1 cellular context compared by ENCODE assay signal in genomic region chr10:11901454-11902431, GRCh38.
A peak's percentile ranks its signal among the peaks of the same experiment; 100 is the strongest.
TF ChIP-seq lines count a peak whose summit lies in the region.

No MANE protein-coding gene starts in this region.

TF ChIP-seq in K562, 482 proteins besides CTCF, POLR2A, EP300 and RAD21 (continued from another document and continues in another):
- TF ChIP-seq RNF219 (CRISPR knock-in tag; IDR thresholded peaks at IDR 0.05) (no peak), KLF13 (tag; IDR thresholded peaks at IDR 0.05; ENCODE audit: borderline replicate concordance, low read depth) (no peak), ZNF507 (tag; conservative IDR thresholded peaks at IDR 0.05) (no peak), MAX (CRISPR knock-in tag; IDR thresholded peaks at IDR 0.05) (peak; percentile 75), KDM1A (IDR thresholded peaks at IDR 0.05) (peak in 1 of 2 experiments; percentile 32; a peak in 1 of 4 replicates), KDM4B (IDR thresholded peaks at IDR 0.05; ENCODE audit: borderline replicate concordance in 2 of 2, low read depth in 1 of 2) (no peak), MBD2 (IDR thresholded peaks at IDR 0.05; ENCODE audit: borderline replicate concordance, low read depth) (no peak), MLLT1 (IDR thresholded peaks at IDR 0.05) (peak in 1 of 2 experiments; percentile 4; a peak in 1 of 4 replicates), SRSF7 (optimal IDR thresholded peaks at IDR 0.05; ENCODE audit: low read depth, low read length) (no peak), RFX1 (IDR thresholded peaks at IDR 0.05) (no peak), CEBPG (CRISPR knock-in tag; IDR thresholded peaks at IDR 0.05) (no peak), CEBPG (tag; conservative IDR thresholded peaks at IDR 0.05 in 1 of 2, IDR thresholded peaks at IDR 0.05 in 1 of 2) (no peak), HDAC2 (IDR thresholded peaks at IDR 0.05) (no peak), E2F3 (CRISPR knock-in tag; IDR thresholded peaks at IDR 0.05) (no peak), ZNF407 (IDR thresholded peaks at IDR 0.05; ENCODE audit: low read depth) (no peak), PURB (CRISPR knock-in tag; IDR thresholded peaks at IDR 0.05; ENCODE audit: low read depth) (no peak), SMARCC2 (IDR thresholded peaks at IDR 0.05; ENCODE audit: low read depth) (peak; percentile 53; the same call in 1 of the 2 replicates), ZBTB7A (IDR thresholded peaks at IDR 0.05; ENCODE audit: borderline replicate concordance, control insufficient read depth, low read depth, low read length) (no peak; the same call in 1 of the 2 replicates), ZBTB26 (CRISPR knock-in tag; IDR thresholded peaks at IDR 0.05) (no peak), ESRRB (CRISPR knock-in tag; IDR thresholded peaks at IDR 0.05; ENCODE audit: borderline replicate concordance) (no peak), CBX1 (IDR thresholded peaks at IDR 0.05; ENCODE audit: low read depth) (no peak), XRCC4 (IDR thresholded peaks at IDR 0.05; ENCODE audit: extremely low read depth, insufficient read depth, insufficient read length) (no peak), SMARCB1 (IDR thresholded peaks at IDR 0.05; ENCODE audit: insufficient read length, low read depth) (no peak), ZNF395 (CRISPR knock-in tag; IDR thresholded peaks at IDR 0.05) (peak; percentile 20; the same call in 1 of the 2 replicates), ARHGAP35 (IDR thresholded peaks at IDR 0.05; ENCODE audit: partially characterized antibody) (no peak), SREBF1 (IDR thresholded peaks at IDR 0.05; ENCODE audit: borderline replicate concordance, low read depth, low read length) (no peak), ZBTB5 (IDR thresholded peaks at IDR 0.05) (no peak), RBM14 (IDR thresholded peaks at IDR 0.05; ENCODE audit: borderline replicate concordance, insufficient read depth, low read depth, low read length) (no peak), NFE2L1 (tag; IDR thresholded peaks at IDR 0.05; ENCODE audit: borderline replicate concordance, low read depth) (no peak), ATF7 (IDR thresholded peaks at IDR 0.05) (peak; percentile 36; the same call in 1 of the 2 replicates), XRCC5 (IDR thresholded peaks at IDR 0.05; ENCODE audit: low read depth, low read length) (no peak), SMAD3 (CRISPR knock-in tag; conservative IDR thresholded peaks at IDR 0.05) (no peak), TAF1 (IDR thresholded peaks at IDR 0.05; ENCODE audit: control insufficient read depth, extremely low read depth, insufficient read depth, low read length, severe bottlenecking) (peak; percentile 8), ZFP30 (CRISPR knock-in tag; IDR thresholded peaks at IDR 0.05; ENCODE audit: borderline replicate concordance) (no peak), BDP1 (IDR thresholded peaks at IDR 0.05; ENCODE audit: insufficient read depth, insufficient read length) (no peak), ERF (CRISPR knock-in tag; IDR thresholded peaks at IDR 0.05) (no peak), TRIM24 (IDR thresholded peaks at IDR 0.05) (no peak), RBM25 (IDR thresholded peaks at IDR 0.05; ENCODE audit: low read depth, low read length, severe bottlenecking) (no peak), MTA1 (IDR thresholded peaks at IDR 0.05; ENCODE audit: borderline replicate concordance) (peak; percentile 30; the same call in 1 of the 2 replicates), ELF2 (CRISPR knock-in tag; IDR thresholded peaks at IDR 0.05) (no peak), ZBTB9 (CRISPR knock-in tag; IDR thresholded peaks at IDR 0.05) (no peak), ZNF75A (CRISPR knock-in tag; IDR thresholded peaks at IDR 0.05) (no peak), ZNF785 (CRISPR knock-in tag; IDR thresholded peaks at IDR 0.05) (no peak), MED1 (CRISPR knock-in tag; IDR thresholded peaks at IDR 0.05; ENCODE audit: borderline replicate concordance) (no peak), ZBTB2 (IDR thresholded peaks at IDR 0.05) (no peak)
